In the genomic region with DNA sequence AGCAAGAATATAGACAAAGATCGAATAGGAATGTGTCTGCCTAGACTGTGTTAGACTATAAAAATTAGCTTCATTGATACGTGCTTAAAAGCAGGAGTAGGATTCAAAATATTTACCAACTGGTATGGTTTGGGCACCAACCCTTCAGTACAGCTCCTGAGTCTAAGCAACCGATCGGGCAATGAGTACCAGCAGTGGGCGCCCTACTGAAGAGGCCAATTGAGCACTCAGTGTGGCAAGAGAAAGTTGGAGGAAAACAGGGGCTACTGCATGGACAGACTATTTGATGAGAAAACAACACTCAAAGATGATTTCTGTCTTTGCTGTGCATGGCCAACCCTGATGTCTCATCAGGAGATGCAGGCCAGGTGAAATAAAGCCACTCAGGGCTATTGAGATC, we compare ENCODE assay signal across 17 cellular contexts.
A peak's percentile ranks its signal among the peaks of the same experiment; 100 is the strongest.
DNase-seq lines count a peak whose midpoint lies in the region; ATAC-seq and TF ChIP-seq lines count a peak whose summit lies in the region.
"Had no signal": no experiment of that assay in that cellular context is flagged by ENCODE, and none has a peak within 500 bp of the region (broad histone marks: within the 10 kb centered on the region; RNA-seq: fewer than 3 reads in every experiment).

No MANE protein-coding gene starts in this region.

- H3K4me3 ChIP-seq in DND-41 (ENCODE audit: low read depth in 1 of 2, low read length in 2 of 2) (no peak overlapping the region), H7 (ENCODE audit: insufficient read depth, low read depth, low read length) (no peak overlapping the region)
- H3K4me3 ChIP-seq: stomach, vagina had no signal

- H2AFZ ChIP-seq in DND-41 (ENCODE audit: low read depth, low read length) = no peak overlapping the region

- H3K4me1 ChIP-seq in DND-41 (ENCODE audit: insufficient read depth, low read length) = no peaks in the 10 kb centered on the region
- H3K4me1 ChIP-seq: stomach, vagina had no signal

- DNase-seq in DND-41 = peak; percentile 10
- peak; percentile 16 for DNase-seq in H7
- peak; percentile 57 for DNase-seq in iPS-NIHi7 (ENCODE audit: extremely low spot score)
- no peak for DNase-seq in activated T-cell treated with anti-CD3 and anti-CD28 coated beads for 4 hours
- DNase-seq in NCI-H510A (lab: John Stamatoyannopoulos, UW) = no peak
- no peak for DNase-seq in central memory CD4-positive, alpha-beta T cell
- DNase-seq: activated effector memory CD4-positive, alpha-beta T cell treated with anti-CD3 and anti-CD28 coated beads, Interleukin-2, amount 50 U/mL, for 16 hours; amygdala; KG1; mammary epithelial cell; NCI-H1417 treated with DMSO at 0.1 percent for 48 hours; NCI-H345; stomach had no signal

- H3K4me2 ChIP-seq in DND-41 (ENCODE audit: insufficient read depth, low read length) = no peak overlapping the region

- no peaks in the 10 kb centered on the region for H3K9me3 ChIP-seq in DND-41 (ENCODE audit: insufficient read depth, low read length, severe bottlenecking)
- H3K9me3 ChIP-seq: vagina had no signal

- TF ChIP-seq CTCF in DND-41 (IDR thresholded peaks at IDR 0.05; ENCODE audit: borderline replicate concordance, extremely low read depth, low read length, poor library complexity, severe bottlenecking) = peak; percentile 35

- H3K9ac ChIP-seq in DND-41 (ENCODE audit: low read depth, low read length) = no peak overlapping the region

- H4K20me1 ChIP-seq in DND-41 (ENCODE audit: insufficient read depth, low read length) = no peaks in the 10 kb centered on the region

- ATAC-seq in DND-41 (ENCODE audit: insufficient read depth, low read depth) (no peak), SK-N-SH treated with all-trans-retinoic acid at 6 μM for 48 hours (0 out of 3 replicates have a peak, but pooled peaks have one; percentile 25), GM19324 (IDR thresholded peaks at IDR 0.05; ENCODE audit: low FRiP score, unreplicated experiment) (no peak)

- H3K36me3 ChIP-seq in DND-41 (ENCODE audit: insufficient read depth, low read length) (no peaks in the 10 kb centered on the region), H7 (replicated peaks; ENCODE audit: control insufficient read depth, insufficient read depth, low read length) (no peaks in the 10 kb centered on the region)
- H3K36me3 ChIP-seq: stomach, vagina had no signal

- H3K27me3 ChIP-seq in DND-41 (ENCODE audit: insufficient read depth, low read length, poor library complexity) = no peaks in the 10 kb centered on the region
- H3K27me3 ChIP-seq in H7 (ENCODE audit: control insufficient read depth, insufficient read depth, low read length) = no peaks in the 10 kb centered on the region
- H3K27me3 ChIP-seq: stomach, vagina had no signal

- no peaks in the 10 kb centered on the region for H3K79me2 ChIP-seq in DND-41 (ENCODE audit: insufficient read depth, low read length)

- H3K27ac ChIP-seq in DND-41 (ENCODE audit: low read length) = no peak overlapping the region
- H3K27ac ChIP-seq: stomach, vagina, VCaP had no signal

TF ChIP-seq in SK-N-SH treated with all-trans-retinoic acid at 6 μM for 48 hours, 23 proteins besides CTCF, POLR2A, EP300 and RAD21:
- TF ChIP-seq TOX (CRISPR knock-in tag; IDR thresholded peaks at IDR 0.05; ENCODE audit: borderline replicate concordance) = no peak
- no peak for TF ChIP-seq TCF4 (CRISPR knock-in tag; IDR thresholded peaks at IDR 0.05; ENCODE audit: borderline replicate concordance)
- TF ChIP-seq SNAI2 (CRISPR knock-in tag; IDR thresholded peaks at IDR 0.05) = no peak
- TF ChIP-seq ZNF8 (CRISPR knock-in tag; IDR thresholded peaks at IDR 0.05) = no peak
- TF ChIP-seq ARNTL (CRISPR knock-in tag; IDR thresholded peaks at IDR 0.05; ENCODE audit: borderline replicate concordance, low read depth) = no peak
- TF ChIP-seq, protein P1, sequence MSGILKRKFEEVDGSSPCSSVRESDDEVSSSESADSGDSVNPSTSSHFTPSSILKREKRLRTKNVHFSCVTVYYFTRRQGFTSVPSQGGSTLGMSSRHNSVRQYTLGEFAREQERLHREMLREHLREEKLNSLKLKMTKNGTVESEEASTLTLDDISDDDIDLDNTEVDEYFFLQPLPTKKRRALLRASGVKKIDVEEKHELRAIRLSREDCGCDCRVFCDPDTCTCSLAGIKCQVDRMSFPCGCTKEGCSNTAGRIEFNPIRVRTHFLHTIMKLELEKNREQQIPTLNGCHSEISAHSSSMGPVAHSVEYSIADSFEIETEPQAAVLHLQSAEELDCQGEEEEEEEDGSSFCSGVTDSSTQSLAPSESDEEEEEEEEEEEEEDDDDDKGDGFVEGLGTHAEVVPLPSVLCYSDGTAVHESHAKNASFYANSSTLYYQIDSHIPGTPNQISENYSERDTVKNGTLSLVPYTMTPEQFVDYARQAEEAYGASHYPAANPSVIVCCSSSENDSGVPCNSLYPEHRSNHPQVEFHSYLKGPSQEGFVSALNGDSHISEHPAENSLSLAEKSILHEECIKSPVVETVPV (CRISPR knock-in tag; IDR thresholded peaks at IDR 0.05) = no peak
- TF ChIP-seq, protein P2, sequence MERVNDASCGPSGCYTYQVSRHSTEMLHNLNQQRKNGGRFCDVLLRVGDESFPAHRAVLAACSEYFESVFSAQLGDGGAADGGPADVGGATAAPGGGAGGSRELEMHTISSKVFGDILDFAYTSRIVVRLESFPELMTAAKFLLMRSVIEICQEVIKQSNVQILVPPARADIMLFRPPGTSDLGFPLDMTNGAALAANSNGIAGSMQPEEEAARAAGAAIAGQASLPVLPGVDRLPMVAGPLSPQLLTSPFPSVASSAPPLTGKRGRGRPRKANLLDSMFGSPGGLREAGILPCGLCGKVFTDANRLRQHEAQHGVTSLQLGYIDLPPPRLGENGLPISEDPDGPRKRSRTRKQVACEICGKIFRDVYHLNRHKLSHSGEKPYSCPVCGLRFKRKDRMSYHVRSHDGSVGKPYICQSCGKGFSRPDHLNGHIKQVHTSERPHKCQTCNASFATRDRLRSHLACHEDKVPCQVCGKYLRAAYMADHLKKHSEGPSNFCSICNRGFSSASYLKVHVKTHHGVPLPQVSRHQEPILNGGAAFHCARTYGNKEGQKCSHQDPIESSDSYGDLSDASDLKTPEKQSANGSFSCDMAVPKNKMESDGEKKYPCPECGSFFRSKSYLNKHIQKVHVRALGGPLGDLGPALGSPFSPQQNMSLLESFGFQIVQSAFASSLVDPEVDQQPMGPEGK (CRISPR knock-in tag; IDR thresholded peaks at IDR 0.05; ENCODE audit: borderline replicate concordance) = no peak
- TF ChIP-seq OSR1 (CRISPR knock-in tag; IDR thresholded peaks at IDR 0.05) = no peak
- no peak for TF ChIP-seq BACH2 (CRISPR knock-in tag; IDR thresholded peaks at IDR 0.05; ENCODE audit: borderline replicate concordance)
- TF ChIP-seq PPARA (CRISPR knock-in tag; IDR thresholded peaks at IDR 0.05; ENCODE audit: borderline replicate concordance) = no peak
- no peak for TF ChIP-seq ESRRG (CRISPR knock-in tag; IDR thresholded peaks at IDR 0.05)
TF ChIP-seq in SK-N-SH treated with all-trans-retinoic acid at 6 μM for 48 hours: peak in this region for 0.

Comparison
In these comparisons a context has a peak if more than half of its experiments do, and no peak if none do; other contexts are left out.
1. DNase-seq: peak in DND-41 (single experiment), H7 (single experiment) and iPS-NIHi7 (single experiment); none in activated T-cell treated with anti-CD3 and anti-CD28 coated beads for 4 hours (single experiment), NCI-H510A (single experiment) and central memory CD4-positive, alpha-beta T cell (single experiment).